ENCODE assay signal across 1 cellular context in the genomic region with DNA sequence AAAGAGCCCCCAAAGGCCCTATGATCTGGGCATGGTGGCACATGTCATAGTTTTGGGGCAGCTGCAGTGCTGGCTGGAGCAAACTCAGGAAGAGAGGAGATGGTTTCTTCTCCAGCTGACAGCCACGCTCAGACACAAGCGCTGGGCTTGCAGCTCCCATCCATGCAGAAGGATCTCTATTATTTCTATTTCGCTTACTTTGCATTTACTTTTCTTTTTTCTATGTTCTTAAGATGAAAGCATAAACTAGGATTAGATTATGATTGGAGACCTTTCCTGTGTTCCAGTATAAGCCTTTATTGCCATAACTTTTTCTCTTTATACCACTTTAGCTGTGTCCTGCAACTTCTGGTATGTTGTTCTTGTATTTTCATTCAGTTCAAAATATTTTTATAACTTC.
TF ChIP-seq lines count a peak whose summit lies in the region.

No MANE protein-coding gene starts in this region.

TF ChIP-seq in IMR-90, 13 proteins besides CTCF, POLR2A, EP300 and RAD21 (continued from another document):
- no peak for TF ChIP-seq RCOR1 (IDR thresholded peaks at IDR 0.05; ENCODE audit: insufficient replicate concordance, low read length)
- no peak for TF ChIP-seq FOS (IDR thresholded peaks at IDR 0.05; ENCODE audit: low read depth, low read length)
- peak; percentile 44; the same call in 1 of the 2 replicates for TF ChIP-seq MAFK (IDR thresholded peaks at IDR 0.05; ENCODE audit: low read depth, low read length)
- no peak for TF ChIP-seq SMC3 (IDR thresholded peaks at IDR 0.05; ENCODE audit: low read depth, low read length)
- no peak for TF ChIP-seq MXI1 (IDR thresholded peaks at IDR 0.05; ENCODE audit: borderline replicate concordance, low read depth, low read length)
